26 cellular contexts compared by ENCODE assay signal in the genomic region with DNA sequence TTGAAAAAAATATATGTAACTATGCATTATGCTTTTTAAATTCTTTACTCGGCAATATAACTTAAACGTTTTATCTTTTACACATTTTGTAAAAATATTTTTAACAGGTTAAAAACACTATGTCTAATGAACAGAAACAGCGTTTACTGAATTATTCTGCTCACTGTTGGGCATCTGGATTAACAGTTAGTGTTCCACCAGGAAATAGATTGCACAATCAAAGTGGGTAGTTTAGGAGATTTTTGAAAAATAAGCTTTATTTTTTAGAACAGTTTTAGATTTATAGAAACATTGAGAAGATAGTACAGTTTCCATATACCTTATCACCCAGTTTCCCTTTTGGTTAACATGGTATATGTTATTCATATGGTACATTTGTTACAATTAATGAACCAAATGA.
"Had no signal": no experiment of that assay in that cellular context is flagged by ENCODE, and none has a peak within 500 bp of the region (broad histone marks: within the 10 kb centered on the region; RNA-seq: fewer than 3 reads in every experiment).

No MANE protein-coding gene starts in this region.

- H3K9me3 Mint-ChIP-seq: mesothelial cell of epicardium, naive B cell had no signal

- H3K4me3 Mint-ChIP-seq: immature natural killer cell, mesothelial cell of epicardium, naive B cell had no signal

- H3K27me3 ChIP-seq: dorsolateral prefrontal cortex, esophagus squamous epithelium, foreskin keratinocyte, gastroesophageal sphincter, heart left ventricle, hepatocyte, left lung had no signal

- H3K4me3 ChIP-seq: coronary artery, dorsolateral prefrontal cortex, esophagus squamous epithelium, gastroesophageal sphincter, heart left ventricle, hepatocyte, left lung, lower lobe of right lung, mucosa of descending colon had no signal

- H3K27ac ChIP-seq: coronary artery, dorsolateral prefrontal cortex, epithelial cell of prostate, esophagus squamous epithelium, foreskin keratinocyte, gastroesophageal sphincter, heart left ventricle, hepatocyte, left lung, lower lobe of right lung had no signal

- H2AFZ ChIP-seq: hepatocyte had no signal

- DNase-seq: dermis blood vessel endothelial cell; dorsolateral prefrontal cortex; effector CD4-positive, alpha-beta T cell; effector memory CD4-positive, alpha-beta T cell; erythroblast; esophagus squamous epithelium; foreskin keratinocyte; heart left ventricle; hypothalamus; immature natural killer cell; islet precursor cell; left cardiac atrium; left lung; left ventricle myocardium superior; lower lobe of right lung; mesenchymal stem cell; mucosa of descending colon; naive B cell had no signal

- H3K4me1 Mint-ChIP-seq: immature natural killer cell, mesothelial cell of epicardium had no signal

- H3K4me1 ChIP-seq: esophagus squamous epithelium, foreskin keratinocyte, left lung, lower lobe of right lung had no signal

- H3K4me2 ChIP-seq: hepatocyte had no signal

- H3K36me3 Mint-ChIP-seq: immature natural killer cell, mesothelial cell of epicardium, naive B cell had no signal

- H3K79me2 ChIP-seq: hepatocyte had no signal

- H3K9me3 ChIP-seq: esophagus squamous epithelium, gastroesophageal sphincter, heart left ventricle, left lung, lower lobe of right lung, mucosa of descending colon had no signal

- FAIRE-seq: colon, frontal cortex had no signal

- H3K36me3 ChIP-seq: esophagus squamous epithelium, gastroesophageal sphincter, heart left ventricle, left lung, lower lobe of right lung had no signal

- H3K27ac Mint-ChIP-seq: immature natural killer cell, mesothelial cell of epicardium, naive B cell had no signal

- ATAC-seq: esophagus mucosa, foreskin keratinocyte, gastroesophageal sphincter, heart left ventricle, left cardiac atrium, left lung, left ventricle myocardium superior, lower lobe of right lung, mucosa of descending colon had no signal
